1 cellular context compared by ENCODE assay signal in genomic region chr1:203599875-203600781, GRCh38.
TF ChIP-seq lines count a peak whose summit lies in the region.

No MANE protein-coding gene starts in this region.

TF ChIP-seq in GM23338, 12 proteins besides CTCF, POLR2A, EP300 and RAD21 (continued from another document):
- no peak for TF ChIP-seq ZNF462 (CRISPR knock-in tag; IDR thresholded peaks at IDR 0.05)
- TF ChIP-seq EZH2phosphoT487 (IDR thresholded peaks at IDR 0.05; ENCODE audit: unreplicated experiment), result no peak
- TF ChIP-seq CREB1 (CRISPR knock-in tag; IDR thresholded peaks at IDR 0.05; ENCODE audit: low read depth), result no peak
- TF ChIP-seq NANOG (IDR thresholded peaks at IDR 0.05; ENCODE audit: borderline replicate concordance), result no peak
- no peak for TF ChIP-seq STAT1 (IDR thresholded peaks at IDR 0.05; ENCODE audit: unreplicated experiment)
- TF ChIP-seq POLR2AphosphoS5 (IDR thresholded peaks at IDR 0.05; ENCODE audit: low read depth), result no peak
- no peak for TF ChIP-seq ZNF331 (CRISPR knock-in tag; IDR thresholded peaks at IDR 0.05; ENCODE audit: low read depth)
- no peak for TF ChIP-seq EZH2 (IDR thresholded peaks at IDR 0.05; ENCODE audit: low read depth, unreplicated experiment)
TF ChIP-seq in GM23338: peak in this region for 0.
